14 cellular contexts compared by ENCODE assay signal in the genomic region with DNA sequence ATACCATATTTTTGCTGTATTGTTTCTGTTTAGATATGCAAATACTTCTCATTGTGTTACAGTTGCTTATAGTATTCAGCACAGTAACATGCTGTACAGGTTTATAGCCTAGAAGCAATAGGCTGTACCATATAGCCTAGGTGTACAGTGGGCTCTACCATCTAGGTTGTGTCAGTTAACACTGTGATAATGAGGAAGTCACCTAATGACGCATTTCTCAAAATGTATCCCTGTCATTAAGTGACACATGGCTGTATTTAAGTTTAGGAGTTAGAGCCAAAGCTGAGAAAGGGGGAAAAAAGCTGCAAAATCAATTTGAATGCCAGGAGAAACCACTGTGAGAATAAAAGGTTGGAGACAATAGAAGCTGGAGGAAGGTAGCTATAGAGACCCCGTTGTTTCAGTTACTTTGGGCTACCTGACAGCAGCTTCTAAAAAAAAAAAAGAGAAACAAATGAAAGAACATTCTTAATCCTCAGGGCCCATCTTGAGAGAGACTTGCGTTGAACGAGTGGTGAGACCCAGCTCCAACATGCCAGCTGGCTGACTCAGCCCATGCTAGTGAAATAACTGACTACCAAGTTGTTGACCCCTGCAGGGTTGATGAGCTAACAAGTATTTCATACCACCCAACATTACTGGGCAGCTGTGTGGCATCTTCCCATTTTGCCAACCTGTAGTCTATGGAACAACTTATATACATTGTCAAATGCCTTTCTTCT. TPM values are rescaled to one million over a fixed set of nuclear protein-coding genes. Genes with fewer than 3 reads are reported as not detected.
DNase-seq lines count a peak whose midpoint lies in the region; ATAC-seq and TF ChIP-seq lines count a peak whose summit lies in the region.
"Had no signal": no experiment of that assay in that cellular context is flagged by ENCODE, and none has a peak within 500 bp of the region (broad histone marks: within the 10 kb centered on the region; RNA-seq: fewer than 3 reads in every experiment).

No MANE protein-coding gene starts in this region.

- H3K4me1 ChIP-seq in Loucy (ENCODE audit: insufficient read depth, low read length, poor library complexity, severe bottlenecking) (peaks cover 73% of the 10 kb centered on the region), mammary epithelial cell (ENCODE audit: insufficient read depth, low read length) (peaks cover 18% of the 10 kb centered on the region), mesendoderm (ENCODE audit: control insufficient read depth, low read depth, low read length) (peaks cover 19% of the 10 kb centered on the region)

- ATAC-seq in GM19328 (IDR thresholded peaks at IDR 0.05; ENCODE audit: unreplicated experiment) (no peak), GM18519 (IDR thresholded peaks at IDR 0.05; ENCODE audit: low FRiP score, unreplicated experiment) (no peak)

- intact Hi-C loops in mammary epithelial cell (cut with micrococcal nuclease): loop anchor here (1.0 kb wide), 1 partner anchor 8 kb away; the partner anchor contains the start of gene STARD3NL

- no peak overlapping the region for H3K18ac ChIP-seq in mesendoderm (ENCODE audit: low read length)

- H3K79me1 ChIP-seq in mesendoderm (ENCODE audit: low read length): peaks cover 21% of the 10 kb centered on the region

- H3K27ac ChIP-seq in mammary epithelial cell (ENCODE audit: insufficient read depth, low read depth, low read length) (no peak overlapping the region), mesendoderm (ENCODE audit: low read depth, low read length) (no peak overlapping the region)
- H3K27ac ChIP-seq: left ventricle myocardium inferior, ovary had no signal

- in situ Hi-C loops in mammary epithelial cell (cut with MboI; ENCODE audit: low sequenced_read_pairs in 2 of 2): no loop called here

- no peaks in the 10 kb centered on the region for H3K9me2 ChIP-seq in Loucy (replicated peaks; ENCODE audit: low read depth, low read length)

- no peak overlapping the region for H3K4ac ChIP-seq in mesendoderm (ENCODE audit: low read depth, low read length)

- H3K36me3 ChIP-seq in Loucy (ENCODE audit: insufficient read depth, low read length): no peaks in the 10 kb centered on the region
- no peaks in the 10 kb centered on the region for H3K36me3 ChIP-seq in mammary epithelial cell (ENCODE audit: insufficient read depth, low read length)
- H3K36me3 ChIP-seq in mesendoderm (ENCODE audit: control insufficient read depth, insufficient read depth, low read length): no peaks in the 10 kb centered on the region
- H3K36me3 ChIP-seq: left ventricle myocardium inferior, ovary had no signal

- WGBS in mammary epithelial cell (ENCODE audit: low coverage, missing lambda C conversion rate): 88% methylated on average over 4 of the region's 4 CpGs
- WGBS in mesendoderm (ENCODE audit: extremely low coverage, insufficient coverage, low lambda C conversion rate): no CpG with 5 or more reads among the region's 4 CpGs

- H3F3A ChIP-seq in Loucy (ENCODE audit: low read depth): no peaks in the 10 kb centered on the region

- no peak overlapping the region for H3K56ac ChIP-seq in mesendoderm (ENCODE audit: low read length)

- no peak overlapping the region for H2BK120ac ChIP-seq in mesendoderm (ENCODE audit: low read depth, low read length)

- no peak overlapping the region for H3K23ac ChIP-seq in mesendoderm (ENCODE audit: low read length)

- H3K4me2 ChIP-seq in Loucy (ENCODE audit: low read depth, low read length, poor library complexity, severe bottlenecking) (peak overlapping the region; percentile 59), mammary epithelial cell (ENCODE audit: insufficient read depth, low read depth, low read length) (no peak overlapping the region), mesendoderm (ENCODE audit: low read length) (no peak overlapping the region)

- H2AK5ac ChIP-seq in mesendoderm (ENCODE audit: low read length): no peak overlapping the region

- CTCF ChIA-PET in mammary epithelial cell (lab: Charles Lee; ENCODE audit: low non-redundant PET): no interaction called here

- H3K4me3 ChIP-seq in Loucy (ENCODE audit: low read length, poor library complexity, severe bottlenecking) (no peak overlapping the region), mammary epithelial cell (replicated peaks in 1 of 3; ENCODE audit: insufficient read depth in 1 of 3, low read depth in 2 of 3, low read length in 3 of 3) (no peak overlapping the region), mesendoderm (ENCODE audit: low read length) (no peak overlapping the region)
- H3K4me3 ChIP-seq: left ventricle myocardium inferior, ovary had no signal

- H4K20me1 ChIP-seq in Loucy (ENCODE audit: insufficient read depth, low read length, poor library complexity, severe bottlenecking): peaks cover 36% of the 10 kb centered on the region
- no peaks in the 10 kb centered on the region for H4K20me1 ChIP-seq in mammary epithelial cell (ENCODE audit: insufficient read depth, low read length)

- no peak overlapping the region for H3K9ac ChIP-seq in Loucy (ENCODE audit: low read depth, low read length, poor library complexity, severe bottlenecking)
- no peak overlapping the region for H3K9ac ChIP-seq in mammary epithelial cell (ENCODE audit: insufficient read depth, low read length)
- no peak overlapping the region for H3K9ac ChIP-seq in mesendoderm (ENCODE audit: low read length)

- H2AFZ ChIP-seq in Loucy (ENCODE audit: low read length): no peak overlapping the region
- no peak overlapping the region for H2AFZ ChIP-seq in mammary epithelial cell (ENCODE audit: low read depth, low read length)

- DNase-seq in AG20443 (ENCODE audit: low spot score): peak; percentile 60
- peak; percentile 62 for DNase-seq in mammary epithelial cell
- DNase-seq in mesendoderm: peak; percentile 77
- no peak for DNase-seq in activated naive CD4-positive, alpha-beta T cell (lab: John Stamatoyannopoulos, UW)
- DNase-seq in inferior parietal cortex (ENCODE audit: extremely low spot score): no peak
- DNase-seq: activated T-cell treated with anti-CD3 and anti-CD28 coated beads, Interleukin-2, amount 50 U/mL, for 24 hours; left ventricle myocardium inferior; NCI-H2081 treated with DMSO at 0.1 percent for 48 hours; OCI-M1; ovary; stimulated activated CD4-positive, alpha-beta T cell treated with anti-CD3 and anti-CD28 coated beads, Interleukin-2, amount 100 ng/mL, for 48 hours had no signal

- H2BK5ac ChIP-seq in mesendoderm (ENCODE audit: low read length): no peak overlapping the region

- dilution Hi-C loops in mammary epithelial cell (cut with HindIII; ENCODE audit: low sequenced_read_pairs): no loop called here

- TF ChIP-seq CTCF in Loucy (conservative IDR thresholded peaks at IDR 0.05; ENCODE audit: low read length) (no peak), mammary epithelial cell (conservative IDR thresholded peaks at IDR 0.05 in 1 of 2, IDR thresholded peaks at IDR 0.05 in 1 of 2; ENCODE audit: extremely low read depth in 1 of 2, insufficient read depth in 1 of 2, low read depth in 1 of 2, low read length in 2 of 2) (no peak)

- H4K5ac ChIP-seq in mesendoderm (ENCODE audit: low read length): no peak overlapping the region

- no TSS peak for BruUV-seq in mammary epithelial cell (replicated peaks; lab: Mats Ljungman, UMichigan)

- peaks cover 94% of the 10 kb centered on the region for H3K79me2 ChIP-seq in Loucy (ENCODE audit: insufficient read depth, low read length)
- H3K79me2 ChIP-seq in mammary epithelial cell (ENCODE audit: insufficient read depth, low read length): peaks cover 92% of the 10 kb centered on the region
- peaks cover 37% of the 10 kb centered on the region for H3K79me2 ChIP-seq in mesendoderm (ENCODE audit: control insufficient read depth, insufficient read depth, low read length)

- no peak overlapping the region for H2BK15ac ChIP-seq in mesendoderm (replicated peaks; ENCODE audit: low read depth)

- H3K9me3 ChIP-seq in Loucy (ENCODE audit: insufficient read depth, low read depth, low read length) (no peaks in the 10 kb centered on the region), mammary epithelial cell (replicated peaks; ENCODE audit: insufficient read depth, low read length) (no peaks in the 10 kb centered on the region)
- H3K9me3 ChIP-seq: ovary had no signal

- no peaks in the 10 kb centered on the region for H3K27me3 ChIP-seq in Loucy (ENCODE audit: insufficient read depth, low read length, poor library complexity, severe bottlenecking)
- no peaks in the 10 kb centered on the region for H3K27me3 ChIP-seq in mammary epithelial cell (ENCODE audit: insufficient read depth, low read length)
- no peaks in the 10 kb centered on the region for H3K27me3 ChIP-seq in mesendoderm (ENCODE audit: insufficient read depth, low read length, poor library complexity)
- H3K27me3 ChIP-seq: ovary had no signal

- H4K8ac ChIP-seq in mesendoderm (ENCODE audit: low read depth, low read length): no peak overlapping the region

RNA-seq across cellular contexts. Expression of gene STARD3NL, which starts 8.7 kb away (rescaled TPM):
- 10 to 100 TPM; 27.9 to 32.2 TPM for total RNA-seq in mammary epithelial cell
- polyA plus RNA-seq in mammary epithelial cell: 31.1 TPM
- polyA minus RNA-seq in mammary epithelial cell: 36.2 TPM
- polyA plus RNA-seq in mesendoderm (2013, experiment 1 of 2): 33.4 TPM
- polyA plus RNA-seq in mesendoderm (2013, experiment 2 of 2): 35.9 TPM

Comparison
In these comparisons a context has a peak if more than half of its experiments do, and no peak if none do; other contexts are left out.
1. DNase-seq: peak in AG20443 (single experiment), mammary epithelial cell (single experiment) and mesendoderm (single experiment); none in activated naive CD4-positive, alpha-beta T cell (0 of 4) and inferior parietal cortex (single experiment).